8 cellular contexts compared by ENCODE assay signal in the genomic region with DNA sequence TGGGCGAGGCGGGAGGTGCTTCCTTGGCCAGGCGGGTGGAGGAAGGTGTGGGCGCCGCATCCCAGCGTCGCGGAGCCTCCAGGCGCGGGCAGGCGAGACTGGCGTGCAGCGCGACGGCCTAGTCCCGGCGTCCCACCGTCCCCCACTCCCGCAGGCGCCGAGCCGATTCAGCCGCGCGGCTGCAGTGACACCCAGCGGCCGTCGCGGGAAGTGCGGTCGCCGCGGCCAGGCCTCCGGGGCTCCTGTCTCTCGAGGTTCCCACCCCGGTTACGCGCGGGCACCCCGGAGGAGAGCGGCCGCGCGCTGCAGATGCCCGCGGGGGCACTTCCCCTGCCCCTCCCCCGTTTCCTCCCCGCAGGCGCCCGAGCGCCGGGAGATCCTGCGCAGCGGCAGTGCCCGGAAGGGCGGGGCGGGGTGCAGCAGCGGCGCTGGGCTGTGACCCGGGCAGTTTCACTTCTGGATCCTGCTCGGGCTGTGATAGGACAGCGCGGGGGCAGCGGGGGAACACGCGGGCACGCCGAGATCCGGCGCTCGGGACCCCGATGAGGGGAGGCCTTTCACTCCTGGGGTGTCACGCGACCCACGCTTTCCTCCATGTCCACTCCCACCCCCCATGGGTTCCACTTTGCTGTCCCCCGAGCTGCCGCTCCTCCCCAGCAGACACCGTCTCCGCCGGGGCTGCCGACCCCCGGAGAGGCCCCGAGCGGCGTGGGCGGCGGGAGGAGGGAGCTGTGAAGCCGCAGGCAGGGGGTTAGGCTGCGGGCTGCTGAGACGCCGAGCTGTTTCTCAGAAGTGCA. TPM values are rescaled to one million over a fixed set of nuclear protein-coding genes. Genes with fewer than 3 reads are reported as not detected.
DNase-seq lines count a peak whose midpoint lies in the region; ATAC-seq and TF ChIP-seq lines count a peak whose summit lies in the region.

No MANE protein-coding gene starts in this region.

- H3K27ac ChIP-seq in HUES64 (ENCODE audit: low read depth, low read length) (peak overlapping the region; percentile 32; the same call in 1 of the 2 replicates), OCI-LY7 (ENCODE audit: low read depth, low read length, poor library complexity, severe bottlenecking) (peak overlapping the region; percentile 99), muscle layer of colon (ENCODE audit: low read depth, low read length) (peak overlapping the region; percentile 94)

- CTCF ChIA-PET in OCI-LY7 (lab: Charles Lee; ENCODE audit: unreplicated experiment) = interaction anchor here (1.7 kb wide), 1 partner anchor 133 kb away, joined by 5 read pairs; no protein-coding TSS in a partner anchor

- peak; percentile 76 for TF ChIP-seq CTCF in OCI-LY7 (conservative IDR thresholded peaks at IDR 0.05; ENCODE audit: low read length)

- DNase-seq in DMS153 (lab: John Stamatoyannopoulos, UW) = peak; percentile 88
- peak; percentile 99 for DNase-seq in OCI-LY7 (ENCODE audit: low spot score)
- peak; percentile 98 for DNase-seq in activated T-cell treated with anti-CD3 and anti-CD28 coated beads for 48 hours (ENCODE audit: low read depth)
- DNase-seq in erythroblast (lab: John Stamatoyannopoulos, UW) = peak; percentile 90 to 93
- DNase-seq in stimulated activated CD8-positive, alpha-beta memory T cell treated with anti-CD3 and anti-CD28 coated beads, Interleukin-7, amount 100 ng/mL, for 1 hour (ENCODE audit: low read depth in 2 of 2) = peak; percentile 91 to 93

- peaks cover 13% of the 10 kb centered on the region for H3K4me1 ChIP-seq in HUES64 (ENCODE audit: insufficient read depth, low read length)
- H3K4me1 ChIP-seq in OCI-LY7 (ENCODE audit: insufficient read depth, low read length, poor library complexity, severe bottlenecking) = peaks cover 73% of the 10 kb centered on the region
- H3K4me1 ChIP-seq in muscle layer of colon (ENCODE audit: insufficient read depth, low read length) = peaks cover 18% of the 10 kb centered on the region

- no peaks in the 10 kb centered on the region for H4K20me1 ChIP-seq in OCI-LY7 (ENCODE audit: insufficient read depth, low read length)

- BruUV-seq in OCI-LY7 (replicated peaks; lab: Mats Ljungman, UMichigan) = no TSS peak

- intact Hi-C loops in OCI-LY7 (cut with micrococcal nuclease; ENCODE audit: unreplicated experiment) = loop anchor here (1.0 to 10.0 kb wide), 10 partner anchors 24 to 300 kb away; partner anchors contain the start of genes IKZF3, LRRC3C, MED1 and MIEN1

- ATAC-seq in GM21515 (IDR thresholded peaks at IDR 0.05; ENCODE audit: unreplicated experiment) = peak; percentile 51

- H3K4me2 ChIP-seq in OCI-LY7 (ENCODE audit: low read length) = peak overlapping the region; percentile 94

- H3K4me3 ChIP-seq in HUES64 (ENCODE audit: low read length) (peak overlapping the region; percentile 68), OCI-LY7 (ENCODE audit: low read depth, low read length, poor library complexity, severe bottlenecking) (peak overlapping the region; percentile 67), muscle layer of colon (ENCODE audit: low read depth in 1 of 2, low read length in 2 of 2) (peak overlapping the region; percentile 70 to 77)

- no peaks in the 10 kb centered on the region for H3K9me3 ChIP-seq in HUES64 (ENCODE audit: insufficient read depth, low read depth, low read length)
- H3K9me3 ChIP-seq in OCI-LY7 (ENCODE audit: low read length) = no peaks in the 10 kb centered on the region
- no peaks in the 10 kb centered on the region for H3K9me3 ChIP-seq in muscle layer of colon (ENCODE audit: low read length)

- under 1% methylated on average over 91 of the region's 91 CpGs for WGBS in HUES64

- peak; percentile 81 for TF ChIP-seq POLR2A in erythroblast (IDR thresholded peaks at IDR 0.05; ENCODE audit: low read length)

- H3K27me3 ChIP-seq in HUES64 (ENCODE audit: insufficient read depth, low read length) (peaks cover 26% of the 10 kb centered on the region), muscle layer of colon (ENCODE audit: control insufficient read depth in 1 of 2, insufficient read depth in 2 of 2, low read length in 2 of 2) (no peaks in the 10 kb centered on the region)

- no peaks in the 10 kb centered on the region for H3K36me3 ChIP-seq in HUES64 (ENCODE audit: insufficient read depth, low read length)
- H3K36me3 ChIP-seq in OCI-LY7 (ENCODE audit: insufficient read depth, low read length) = peaks cover 4% of the 10 kb centered on the region; the same call in 1 of the 2 replicates
- no peaks in the 10 kb centered on the region for H3K36me3 ChIP-seq in muscle layer of colon (ENCODE audit: insufficient read depth, low read length)

- no peaks in the 10 kb centered on the region for H3K9me2 ChIP-seq in OCI-LY7 (ENCODE audit: insufficient read depth, low read length)

- POLR2A ChIA-PET in OCI-LY7 (lab: Charles Lee) = interaction anchor here (0.6 to 3.8 kb wide), 6 partner anchors 18 to 136 kb away, joined by 3 to 27 read pairs (median 10); no protein-coding TSS in a partner anchor

- H2AFZ ChIP-seq in OCI-LY7 (ENCODE audit: low read length) = peak overlapping the region; percentile 31; the same call in 1 of the 2 replicates

- peaks cover 14% of the 10 kb centered on the region; the same call in 1 of the 2 replicates for H3K79me2 ChIP-seq in OCI-LY7 (ENCODE audit: insufficient read depth, low read depth, low read length)

- H3K9ac ChIP-seq in HUES64 (ENCODE audit: low read depth, low read length) (peak overlapping the region; percentile 87), muscle layer of colon (ENCODE audit: low read length) (peak overlapping the region; percentile 71)

RNA-seq across cellular contexts. Expression of gene GRB7, which starts 16.6 kb away (rescaled TPM):
- 15.8 TPM for polyA plus RNA-seq in HUES64 (2013, experiment 1 of 2)
- polyA plus RNA-seq in HUES64 (2013, experiment 2 of 2) = 14.2 TPM
- total RNA-seq in OCI-LY7 (2014; rRNA removed; shearing (Covaris generic)) = 0.25 and 0.31 TPM in 2 replicates
- total RNA-seq in OCI-LY7 (2022) = not detected in 2 replicates

RNA-seq across cellular contexts. Expression of gene MIEN1, which starts 24.0 kb away (rescaled TPM):
- polyA plus RNA-seq in HUES64 (2013, experiment 1 of 2) = 29.9 TPM
- polyA plus RNA-seq in HUES64 (2013, experiment 2 of 2) = 42.8 TPM
- 77.3 and 89.9 TPM in 2 replicates for total RNA-seq in OCI-LY7 (2014; rRNA removed; shearing (Covaris generic))
- total RNA-seq in OCI-LY7 (2022) = 55.4 and 59.4 TPM in 2 replicates

RNA-seq across cellular contexts. Expression of gene ERBB2, which starts 54.5 kb away (rescaled TPM):
- polyA plus RNA-seq in HUES64 (2013, experiment 1 of 2) = 138 TPM
- 104 TPM for polyA plus RNA-seq in HUES64 (2013, experiment 2 of 2)
- total RNA-seq in OCI-LY7 (2014; rRNA removed; shearing (Covaris generic)) = 5.8 and 6.5 TPM in 2 replicates
- 11.4 and 14.6 TPM in 2 replicates for total RNA-seq in OCI-LY7 (2022)

Comparison
In these comparisons a context has a peak if more than half of its experiments do, and no peak if none do; other contexts are left out.
1. Peak in every context shown above with its lines: DNase-seq, ATAC-seq, H3K4me3 ChIP-seq and H3K27ac ChIP-seq.
2. H3K27ac ChIP-seq: peak in every context shown above with its lines; median percentile 99 in OCI-LY7; 94 in muscle layer of colon; 32 in HUES64.